In the genomic region with DNA sequence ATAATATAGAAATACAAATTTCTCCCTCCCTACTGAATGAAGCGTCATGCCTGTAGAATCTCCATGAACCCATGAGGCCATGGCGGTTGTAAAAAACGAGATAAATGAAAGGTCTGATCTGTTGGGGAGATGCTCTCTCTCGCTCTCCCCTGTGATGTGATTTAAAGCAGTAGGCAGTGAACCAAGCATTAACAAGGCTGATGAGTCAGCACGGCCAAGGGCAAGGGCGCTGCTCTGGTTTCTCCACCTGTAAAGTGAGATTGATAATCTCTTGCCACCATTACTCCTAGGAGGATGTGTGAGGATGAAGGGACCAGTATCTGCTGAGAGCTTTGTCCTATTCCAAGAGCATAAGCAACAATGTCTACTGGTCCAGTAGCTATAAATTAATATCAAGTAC, we compare ENCODE assay signal across 16 cellular contexts.
DNase-seq lines count a peak whose midpoint lies in the region; ATAC-seq and TF ChIP-seq lines count a peak whose summit lies in the region.
"Had no signal": no experiment of that assay in that cellular context is flagged by ENCODE, and none has a peak within 500 bp of the region (broad histone marks: within the 10 kb centered on the region; RNA-seq: fewer than 3 reads in every experiment).

No MANE protein-coding gene starts in this region.

- peak; percentile 0 for DNase-seq in MCF 10A (ENCODE audit: unreplicated experiment)
- DNase-seq in breast epithelium (ENCODE audit: low spot score in 2 of 2) = no peak
- peak; percentile 68 for DNase-seq in SK-N-DZ (ENCODE audit: low spot score)
- peak; percentile 80 for DNase-seq in left kidney (ENCODE audit: low read depth, low spot score)
- no peak for DNase-seq in NCI-H82 treated with DMSO at 0.1 percent for 48 hours (lab: John Stamatoyannopoulos, UW; ENCODE audit: unreplicated experiment)
- DNase-seq in T-helper 9 cell = no peak
- DNase-seq: 8988T; CD4-positive, alpha-beta memory T cell; DMS153; DMS79 treated with DMSO at 0.1 percent for 48 hours; EL had no signal

- intact Hi-C loops in MCF 10A (cut with micrococcal nuclease) (no loop called here), breast epithelium (cut with DNase I; ENCODE audit: low total_unique reads) (no loop called here)

- no peaks in the 10 kb centered on the region for H3K9me3 Mint-ChIP-seq in MCF 10A (ENCODE audit: unreplicated experiment)

- no peaks in the 10 kb centered on the region for H3K36me3 Mint-ChIP-seq in MCF 10A (ENCODE audit: insufficient read depth, unreplicated experiment)
- H3K36me3 Mint-ChIP-seq: CD4-positive, alpha-beta memory T cell had no signal

- no peaks in the 10 kb centered on the region for H3K27me3 Mint-ChIP-seq in MCF 10A (ENCODE audit: insufficient read depth, unreplicated experiment)
- H3K27me3 Mint-ChIP-seq: B cell; CD4-positive, alpha-beta memory T cell had no signal

- H3K27ac ChIP-seq in breast epithelium = no peak overlapping the region
- H3K27ac ChIP-seq: C4-2B, HL-60 had no signal

- no peak overlapping the region for H3K27ac Mint-ChIP-seq in MCF 10A (ENCODE audit: low read depth, unreplicated experiment)
- H3K27ac Mint-ChIP-seq: B cell; CD4-positive, alpha-beta memory T cell had no signal

- no peak overlapping the region for H3K4me3 Mint-ChIP-seq in MCF 10A (ENCODE audit: unreplicated experiment)
- H3K4me3 Mint-ChIP-seq: B cell; CD4-positive, alpha-beta memory T cell had no signal

- no peak for ATAC-seq in GM21576 (IDR thresholded peaks at IDR 0.05; ENCODE audit: unreplicated experiment)
- ATAC-seq: HCT116 had no signal

- POLR2A ChIA-PET in MCF 10A (lab: Yijun Ruan, JAX) = no interaction called here

- no peaks in the 10 kb centered on the region for H3K9me3 ChIP-seq in breast epithelium

- H3K4me1 ChIP-seq in breast epithelium = no peaks in the 10 kb centered on the region

- no peak for TF ChIP-seq POLR2A in breast epithelium (IDR thresholded peaks at IDR 0.05)

- CTCF ChIA-PET in MCF 10A (lab: Yijun Ruan, JAX) = no interaction called here

- TF ChIP-seq CTCF in MCF 10A (IDR thresholded peaks at IDR 0.05; ENCODE audit: unreplicated experiment) = no peak
- TF ChIP-seq CTCF in breast epithelium (IDR thresholded peaks at IDR 0.05) = no peak

- H3K27me3 ChIP-seq in breast epithelium = peaks cover 0 to 3% of the 10 kb centered on the region in 2 donors

- peaks cover 4% of the 10 kb centered on the region for H3K4me1 Mint-ChIP-seq in MCF 10A (ENCODE audit: insufficient read depth, unreplicated experiment)
- H3K4me1 Mint-ChIP-seq: CD4-positive, alpha-beta memory T cell had no signal

- no peaks in the 10 kb centered on the region for H3K36me3 ChIP-seq in breast epithelium

- BruUV-seq in MCF 10A (replicated peaks; lab: Mats Ljungman, UMichigan) = no TSS peak

- H3K4me3 ChIP-seq in breast epithelium = no peak overlapping the region

Comparison
In these comparisons a context has a peak if more than half of its experiments do, and no peak if none do; other contexts are left out.
1. DNase-seq: peak in MCF 10A (single experiment), SK-N-DZ (single experiment) and left kidney (single experiment); none in breast epithelium (0 of 2), NCI-H82 treated with DMSO at 0.1 percent for 48 hours (single experiment) and T-helper 9 cell (single experiment).